Comparison of ENCODE assay signal across 8 cellular contexts in the genomic region with DNA sequence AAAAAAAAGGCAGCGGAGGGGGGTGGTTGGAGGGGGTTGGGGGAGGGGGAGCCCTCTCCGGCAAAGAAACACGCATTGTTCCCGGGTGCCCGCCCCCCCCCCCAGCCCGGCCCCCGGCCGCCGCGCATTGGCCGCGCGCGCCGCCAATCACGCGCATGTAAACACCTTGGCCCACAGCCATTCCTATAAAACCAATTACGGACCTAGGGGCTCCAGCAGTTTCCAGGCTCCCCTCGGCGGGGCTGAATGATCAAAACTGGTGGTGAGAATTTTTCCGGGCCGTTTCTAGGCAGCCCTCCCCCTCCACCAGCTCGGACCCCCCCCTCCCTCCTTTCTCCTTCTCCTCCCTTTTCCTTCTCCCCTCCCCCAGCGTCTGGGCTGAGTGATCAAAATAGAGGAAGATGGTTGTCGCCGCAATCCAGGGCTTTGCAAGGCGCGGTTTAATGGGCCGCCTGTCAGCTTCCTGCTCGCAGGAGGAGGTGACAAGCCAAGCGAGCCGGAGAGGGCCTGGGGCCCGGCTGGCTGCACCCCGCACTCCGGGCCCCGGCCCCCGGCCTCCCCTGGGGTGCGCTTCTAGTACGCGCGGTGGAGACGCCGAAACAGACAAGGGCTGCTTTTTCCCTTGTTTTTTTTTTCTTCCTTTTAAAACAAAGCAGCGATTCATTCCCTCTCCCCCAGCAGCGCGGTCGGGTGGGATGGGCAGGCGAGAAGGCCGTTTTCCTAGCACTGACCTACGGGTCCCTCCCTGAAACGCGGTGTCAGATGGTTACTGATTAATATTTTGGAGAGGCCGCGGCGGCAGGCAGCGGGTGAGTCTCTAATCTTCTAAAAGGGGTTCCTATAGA. TPM values are rescaled to one million over a fixed set of nuclear protein-coding genes. Genes with fewer than 3 reads are reported as not detected.
DNase-seq lines count a peak whose midpoint lies in the region; FAIRE-seq and TF ChIP-seq lines count a peak whose summit lies in the region.

No MANE protein-coding gene starts in this region.

- H3K4me1 Mint-ChIP-seq in T-helper 2 cell treated with Interferon-gamma antibody and Interleukin-4, amounts not matched to agents 5 μg/mL and 100 μg/mL, for 36 hours (ENCODE audit: low read depth): peaks cover 16% of the 10 kb centered on the region

- no peak for FAIRE-seq in small intestine (lab: Jason Lieb, UNC)

- H3K4me1 ChIP-seq in small intestine (ENCODE audit: control insufficient read depth in 2 of 2, insufficient read depth in 1 of 2, low read depth in 1 of 2, low read length in 1 of 2): no peaks in the 10 kb centered on the region

- H3K9me3 Mint-ChIP-seq in T-helper 2 cell treated with Interferon-gamma antibody and Interleukin-4, amounts not matched to agents 5 μg/mL and 100 μg/mL, for 36 hours: no peaks in the 10 kb centered on the region

- TF ChIP-seq CTCF in GM20000 (IDR thresholded peaks at IDR 0.05; ENCODE audit: extremely low read depth, missing control alignments) (no peak), kidney epithelial cell (IDR thresholded peaks at IDR 0.05; ENCODE audit: insufficient read depth, low read length, poor library complexity, severe bottlenecking) (no peak)

- H3K4me3 Mint-ChIP-seq in T-helper 2 cell treated with Interferon-gamma antibody and Interleukin-4, amounts not matched to agents 5 μg/mL and 100 μg/mL, for 36 hours: peak overlapping the region; percentile 87

- H3K4me3 ChIP-seq in kidney epithelial cell (ENCODE audit: low read depth, low read length) (peak overlapping the region; percentile 78), small intestine (ENCODE audit: low read depth in 1 of 2, low read length in 2 of 2) (peak overlapping the region; percentile 66 to 91)

- DNase-seq in AG08396 (ENCODE audit: low spot score) (peak; percentile 97), GM20000 (ENCODE audit: low spot score) (peak; percentile 91), NCI-H2029 treated with DMSO at 0.1 percent for 48 hours (lab: John Stamatoyannopoulos, UW) (peak; percentile 98), dedifferentiated amniotic fluid mesenchymal stem cell (ENCODE audit: extremely low spot score) (peak; percentile 99), kidney epithelial cell (ENCODE audit: low read depth) (peak; percentile 85), small intestine (peak; percentile 97), NK-92 (lab: John Stamatoyannopoulos, UW; ENCODE audit: unreplicated experiment) (no peak)
- DNase-seq in T-helper 2 cell treated with Interferon-gamma antibody and Interleukin-4, amounts not matched to agents 5 μg/mL and 100 μg/mL, for 36 hours (ENCODE audit: low spot score): no peak

- H3K27ac Mint-ChIP-seq in T-helper 2 cell treated with Interferon-gamma antibody and Interleukin-4, amounts not matched to agents 5 μg/mL and 100 μg/mL, for 36 hours: peak overlapping the region; percentile 80

- peak overlapping the region; percentile 83 to 98 for H3K27ac ChIP-seq in small intestine (ENCODE audit: low read depth in 1 of 2, low read length in 1 of 2)

- peaks cover 2% of the 10 kb centered on the region for H3K36me3 Mint-ChIP-seq in T-helper 2 cell treated with Interferon-gamma antibody and Interleukin-4, amounts not matched to agents 5 μg/mL and 100 μg/mL, for 36 hours (ENCODE audit: low read depth)

- 0 to 1% (median 0%) methylated on average over 41 to 55 of the region's 56 CpGs for WGBS in small intestine, 3 donors

- no peaks in the 10 kb centered on the region for H3K36me3 ChIP-seq in kidney epithelial cell (ENCODE audit: control insufficient read depth, insufficient read depth, low read length)
- H3K36me3 ChIP-seq in small intestine (ENCODE audit: control insufficient read depth in 2 of 2, insufficient read depth in 2 of 2, low read length in 2 of 2): no peaks in the 10 kb centered on the region

- H3K27me3 ChIP-seq in kidney epithelial cell (ENCODE audit: control insufficient read depth, insufficient read depth, low read length): no peaks in the 10 kb centered on the region
- H3K27me3 ChIP-seq in small intestine (ENCODE audit: control insufficient read depth in 2 of 2, insufficient read depth in 2 of 2, low read length in 2 of 2): no peaks in the 10 kb centered on the region

- peaks cover 75% of the 10 kb centered on the region for H3K27me3 Mint-ChIP-seq in T-helper 2 cell treated with Interferon-gamma antibody and Interleukin-4, amounts not matched to agents 5 μg/mL and 100 μg/mL, for 36 hours (ENCODE audit: low read depth)

- H3K9me3 ChIP-seq in small intestine (ENCODE audit: control insufficient read depth, low read depth): no peaks in the 10 kb centered on the region

RNA-seq across cellular contexts. Expression of a gene that starts 0.4 kb away (rescaled TPM):
- 31.6 and 38.4 TPM in 2 replicates for total RNA-seq in kidney epithelial cell
- polyA plus RNA-seq in small intestine: 10 to 100 TPM in 2 of 3 donors, 1 to 10 TPM in 1; 5.4 to 43.0 (median 15.4) TPM

Comparison
In these comparisons a context has a peak if more than half of its experiments do, and no peak if none do; other contexts are left out.
1. DNase-seq: peak in AG08396 (single experiment), GM20000 (single experiment), NCI-H2029 treated with DMSO at 0.1 percent for 48 hours (single experiment), dedifferentiated amniotic fluid mesenchymal stem cell (single experiment), kidney epithelial cell (single experiment) and small intestine (single experiment); none in T-helper 2 cell treated with Interferon-gamma antibody and Interleukin-4, amounts not matched to agents 5 μg/mL and 100 μg/mL, for 36 hours (single experiment) and NK-92 (single experiment).